In genomic region chr6:35415065-35415880, GRCh38 we compare ENCODE assay signal across 8 cellular contexts. TPM values are rescaled to one million over a fixed set of nuclear protein-coding genes. Genes with fewer than 3 reads are reported as not detected.
DNase-seq lines count a peak whose midpoint lies in the region; ATAC-seq and TF ChIP-seq lines count a peak whose summit lies in the region.

No MANE protein-coding gene starts in this region.

- peaks cover 17% of the 10 kb centered on the region for H3K36me3 ChIP-seq in BJ (ENCODE audit: control insufficient read depth, insufficient read depth, low read length)

- no peak overlapping the region for H3K4me3 ChIP-seq in BJ (ENCODE audit: low read depth, low read length)

- DNase-seq in BJ (ENCODE audit: low read depth) (no peak), HFFc6 (peak; percentile 92), NCI-H748 (lab: John Stamatoyannopoulos, UW; ENCODE audit: unreplicated experiment) (peak; percentile 98), amygdala (lab: John Stamatoyannopoulos, UW) (peak in 53 of 56 donors; percentile 26 to 95 (median 75)), left cardiac atrium (peak; percentile 69), putamen (ENCODE audit: low spot score) (peak; percentile 89), mesenteric fat pad (ENCODE audit: low spot score) (no peak)

- TF ChIP-seq CTCF in BJ (IDR thresholded peaks at IDR 0.05; ENCODE audit: insufficient read depth, low read depth, low read length) = peak; percentile 66
- TF ChIP-seq CTCF in HFFc6 (IDR thresholded peaks at IDR 0.05) = peak; percentile 81

- peaks cover 45% of the 10 kb centered on the region for H3K4me1 Mint-ChIP-seq in HFFc6 (ENCODE audit: low read depth)

- intact Hi-C loops in left cardiac atrium (cut with DNase I) = loop anchor here in 1 of 2 donors (2.0 kb wide), 1 partner anchor 72 kb away; the partner anchor contains the start of gene PPARD

- POLR2A ChIA-PET in BJ (lab: Charles Lee) = interaction anchor here (1.0 kb wide), 1 partner anchor 10 kb away, joined by 5 read pairs; no protein-coding TSS in a partner anchor

- 0 out of 2 replicates have a peak overlapping the region, but pooled peaks have one; percentile 34 for H3K4me3 Mint-ChIP-seq in HFFc6

- H3K27me3 Mint-ChIP-seq in HFFc6 (ENCODE audit: insufficient read depth) = peaks cover 3% of the 10 kb centered on the region

- H3K27ac Mint-ChIP-seq in HFFc6 = peak overlapping the region; percentile 88

- no peaks in the 10 kb centered on the region for H3K9me3 Mint-ChIP-seq in HFFc6

- H3K36me3 Mint-ChIP-seq in HFFc6 (ENCODE audit: low read depth) = peaks cover 18% of the 10 kb centered on the region; the same call in 1 of the 2 replicates

- CTCF ChIA-PET in BJ (lab: Yijun Ruan, JAX) = interaction anchor here (0.6 to 2.0 kb wide), 14 partner anchors 10 to 157 kb away, joined by 3 to 25 read pairs (median 4); partner anchors contain the start of genes DEF6 and PPARD

- peak; percentile 81 to 91 for ATAC-seq in left cardiac atrium
- no peak for ATAC-seq in HG03135 (IDR thresholded peaks at IDR 0.05; ENCODE audit: unreplicated experiment)

- H3K27me3 ChIP-seq in BJ (ENCODE audit: control insufficient read depth, insufficient read depth, low read length) = no peaks in the 10 kb centered on the region

RNA-seq across cellular contexts. Expression of gene FANCE, which starts 36.9 kb away (rescaled TPM):
- 8.9 and 11.7 TPM in 2 replicates for polyA plus RNA-seq in BJ (2011; rRNA removed)
- polyA minus RNA-seq in BJ (2011; rRNA and poly(A)+ RNA removed) = 7.5 and 10.4 TPM in 2 replicates
- 10 to 100 TPM in 1 of 6 experiments, 1 to 10 TPM in 5; 7.2 to 10.7 (median 9.2) TPM for total RNA-seq in HFFc6 (2021; fragmentation: NEBNext Ultra II Directional; extraction: Animal tissue kit (Norgen Biotek cat#: 25700))
- total RNA-seq in left cardiac atrium (1 to 10 TPM; 1.8 to 3.7 TPM), mesenteric fat pad (1.9 TPM)

RNA-seq across cellular contexts. Expression of gene RPL10A, which starts 52.9 kb away (rescaled TPM):
- 2,524 and 2,691 TPM in 2 replicates for polyA plus RNA-seq in BJ (2011; rRNA removed)
- polyA minus RNA-seq in BJ (2011; rRNA and poly(A)+ RNA removed) = 550 and 1,049 TPM in 2 replicates
- 1,000 to 10,000 TPM; 1,220 to 1,355 (median 1,285) TPM for total RNA-seq in HFFc6 (2021; fragmentation: NEBNext Ultra II Directional; extraction: Animal tissue kit (Norgen Biotek cat#: 25700))
- total RNA-seq in left cardiac atrium (100 to 1,000 TPM; 691 to 715 TPM), mesenteric fat pad (919 TPM)

Comparison
In these comparisons a context has a peak if more than half of its experiments do, and no peak if none do; other contexts are left out.
1. DNase-seq: peak in HFFc6 (single experiment), NCI-H748 (single experiment), amygdala (53 of 56), left cardiac atrium (single experiment) and putamen (single experiment); none in BJ (single experiment) and mesenteric fat pad (single experiment).